In genomic region chr12:22101749-22102243, GRCh38 we compare ENCODE assay signal across 8 cellular contexts. TPM values are rescaled to one million over a fixed set of nuclear protein-coding genes. Genes with fewer than 3 reads are reported as not detected.
A peak's percentile ranks its signal among the peaks of the same experiment; 100 is the strongest.
DNase-seq lines count a peak whose midpoint lies in the region; TF ChIP-seq lines count a peak whose summit lies in the region.

No MANE protein-coding gene starts in this region.

- H3K9me3 ChIP-seq in breast epithelium (peaks cover 0 to 3% of the 10 kb centered on the region in 2 donors), HAP-1 (no peaks in the 10 kb centered on the region), Peyer's patch (no peaks in the 10 kb centered on the region)

- peak overlapping the region; percentile 81 for H3K27ac Mint-ChIP-seq in MCF 10A (ENCODE audit: low read depth, unreplicated experiment)

- in situ Hi-C loops in G401 (cut with HindIII; ENCODE audit: low sequenced_read_pairs) (no loop called here), HAP-1 (cut with MboI; ENCODE audit: low sequenced_read_pairs) (no loop called here)

- H3K9me3 Mint-ChIP-seq in MCF 10A (ENCODE audit: unreplicated experiment): peaks cover 8% of the 10 kb centered on the region

- no peak for TF ChIP-seq POLR2A in breast epithelium (IDR thresholded peaks at IDR 0.05)
- TF ChIP-seq POLR2A in Peyer's patch (IDR thresholded peaks at IDR 0.05): no peak

- H3K27me3 ChIP-seq in breast epithelium (no peaks in the 10 kb centered on the region), HAP-1 (ENCODE audit: low read depth) (no peaks in the 10 kb centered on the region), Peyer's patch (no peaks in the 10 kb centered on the region)

- H3K27me3 Mint-ChIP-seq in MCF 10A (ENCODE audit: insufficient read depth, unreplicated experiment): no peaks in the 10 kb centered on the region

- H3K4me3 ChIP-seq in breast epithelium (no peak overlapping the region), HAP-1 (no peak overlapping the region), Peyer's patch (no peak overlapping the region)

- no peaks in the 10 kb centered on the region for H3K36me3 ChIP-seq in breast epithelium
- H3K36me3 ChIP-seq in HAP-1 (replicated peaks): no peaks in the 10 kb centered on the region
- no peaks in the 10 kb centered on the region for H3K36me3 ChIP-seq in Peyer's patch

- intact Hi-C loops in MCF 10A (cut with micrococcal nuclease) (loop anchor here (1.0 to 5.0 kb wide), 5 partner anchors 71 to 342 kb away; no protein-coding TSS in a partner anchor), breast epithelium (cut with DNase I; ENCODE audit: low total_unique reads) (no loop called here)

- peaks cover 23% of the 10 kb centered on the region for H3K4me1 Mint-ChIP-seq in MCF 10A (ENCODE audit: insufficient read depth, unreplicated experiment)

- BruUV-seq in MCF 10A (replicated peaks; lab: Mats Ljungman, UMichigan): no TSS peak

- POLR2A ChIA-PET in MCF 10A (lab: Yijun Ruan, JAX): interaction anchor here (0.7 to 2.7 kb wide), 7 partner anchors 14 to 334 kb away, joined by 3 to 16 read pairs (median 3); no protein-coding TSS in a partner anchor

- H3K27ac ChIP-seq in breast epithelium: no peak overlapping the region
- H3K27ac ChIP-seq in epithelial cell of prostate: peak overlapping the region; percentile 62
- no peak overlapping the region for H3K27ac ChIP-seq in Peyer's patch

- TF ChIP-seq CTCF in MCF 10A (IDR thresholded peaks at IDR 0.05; ENCODE audit: unreplicated experiment) (no peak), breast epithelium (IDR thresholded peaks at IDR 0.05) (no peak), Peyer's patch (IDR thresholded peaks at IDR 0.05) (no peak)

- no peaks in the 10 kb centered on the region for H3K36me3 Mint-ChIP-seq in MCF 10A (ENCODE audit: insufficient read depth, unreplicated experiment)

- H3K4me1 ChIP-seq in breast epithelium: no peaks in the 10 kb centered on the region
- no peaks in the 10 kb centered on the region for H3K4me1 ChIP-seq in HAP-1
- H3K4me1 ChIP-seq in Peyer's patch: no peaks in the 10 kb centered on the region

- CTCF ChIA-PET in MCF 10A (lab: Yijun Ruan, JAX): interaction anchor here (0.6 to 5.4 kb wide), 24 partner anchors 10 to 1120 kb away, joined by 3 to 62 read pairs (median 4); partner anchors contain the start of gene ST8SIA1

- H3K4me3 Mint-ChIP-seq in MCF 10A (ENCODE audit: unreplicated experiment): no peak overlapping the region

- DNase-seq in MCF 10A (ENCODE audit: unreplicated experiment) (peak; percentile 86), breast epithelium (ENCODE audit: low spot score in 2 of 2) (no peak), HT1080 (ENCODE audit: low read depth) (peak; percentile 96), epithelial cell of prostate (ENCODE audit: low read depth, low spot score) (peak; percentile 92), putamen (ENCODE audit: low spot score) (peak; percentile 67), G401 (ENCODE audit: low spot score) (no peak), HAP-1 (ENCODE audit: low spot score in 2 of 2) (no peak), Peyer's patch (no peak)

RNA-seq across cellular contexts. Expression of gene CMAS, which starts 55.8 kb away (rescaled TPM):
- total RNA-seq in MCF 10A (2022) (41.5 and 45.8 TPM in 2 replicates), breast epithelium (10 to 100 TPM; 20.6 to 26.5 (median 25.6) TPM), Peyer's patch (100 to 1,000 TPM in 2 of 4 donors, 10 to 100 TPM in 2; 41.3 to 112 (median 94.3) TPM)
- total RNA-seq in HT1080 (2014; rRNA removed; shearing (Covaris generic)): 29.0 and 38.5 TPM in 2 replicates
- 72.8 and 74.5 TPM in 2 replicates for polyA plus RNA-seq in HT1080 (2015; cell fraction: cytosol; rRNA removed)
- 44.5 and 51.1 TPM in 2 replicates for polyA plus RNA-seq in HT1080 (2015; cell fraction: nucleus; rRNA removed)
- 19.6 and 23.6 TPM in 2 replicates for total RNA-seq in G401 (2014; rRNA removed; shearing (Covaris generic))

Comparison
In these comparisons a context has a peak if more than half of its experiments do, and no peak if none do; other contexts are left out.
1. DNase-seq: peak in MCF 10A (single experiment), HT1080 (single experiment), epithelial cell of prostate (single experiment) and putamen (single experiment); none in breast epithelium (0 of 2), G401 (single experiment), HAP-1 (0 of 2) and Peyer's patch (0 of 3).